17 cellular contexts compared by ENCODE assay signal in genomic region chr3:128996200-128996599, GRCh38. TPM values are rescaled to one million over a fixed set of nuclear protein-coding genes. Genes with fewer than 3 reads are reported as not detected.
"Had no signal": no experiment of that assay in that cellular context is flagged by ENCODE, and none has a peak within 500 bp of the region (broad histone marks: within the 10 kb centered on the region; RNA-seq: fewer than 3 reads in every experiment).

No MANE protein-coding gene starts in this region.

- H3K4me3 ChIP-seq: adrenal gland, esophagus muscularis mucosa, right atrium auricular region had no signal

- ATAC-seq: activated CD4-positive, alpha-beta T cell treated with anti-CD3 and anti-CD28 coated beads for 36 hours; activated CD8-positive, alpha-beta T cell treated with anti-CD3 and anti-CD28 coated beads for 36 hours; activated T-cell treated with anti-CD3 and anti-CD28 coated beads, Interleukin-2, amount 50 U/mL, for 4 hours; naive thymus-derived CD8-positive, alpha-beta T cell had no signal

- H3K4me3 Mint-ChIP-seq: activated CD4-positive, alpha-beta T cell treated with anti-CD3 and anti-CD28 coated beads for 36 hours; activated CD8-positive, alpha-beta T cell treated with anti-CD3 and anti-CD28 coated beads for 36 hours; activated naive CD4-positive, alpha-beta T cell treated with anti-CD3 and anti-CD28 coated beads, Interleukin-2, amount 50 U/mL, for 24 hours; activated T-cell treated with anti-CD3 and anti-CD28 coated beads, Interleukin-2, amount 50 U/mL, for 4 hours; type B pancreatic cell had no signal

- H3K27ac Mint-ChIP-seq: activated CD4-positive, alpha-beta T cell treated with anti-CD3 and anti-CD28 coated beads for 36 hours; activated CD8-positive, alpha-beta T cell treated with anti-CD3 and anti-CD28 coated beads for 36 hours; activated naive CD4-positive, alpha-beta T cell treated with anti-CD3 and anti-CD28 coated beads, Interleukin-2, amount 50 U/mL, for 24 hours; type B pancreatic cell had no signal

- H3K27me3 ChIP-seq: right atrium auricular region had no signal

- H3K27ac ChIP-seq: adrenal gland, esophagus muscularis mucosa, right atrium auricular region had no signal

- H3K36me3 ChIP-seq: adrenal gland, esophagus muscularis mucosa, right atrium auricular region had no signal

- H3K36me3 Mint-ChIP-seq: activated naive CD4-positive, alpha-beta T cell treated with anti-CD3 and anti-CD28 coated beads, Interleukin-2, amount 50 U/mL, for 24 hours; naive thymus-derived CD8-positive, alpha-beta T cell; type B pancreatic cell had no signal

- H3K9me3 ChIP-seq: adrenal gland, esophagus muscularis mucosa, right atrium auricular region had no signal

- DNase-seq: activated CD4-positive, alpha-beta T cell treated with anti-CD3 and anti-CD28 coated beads for 36 hours; activated CD8-positive, alpha-beta T cell treated with anti-CD3 and anti-CD28 coated beads for 36 hours; activated effector memory CD4-positive, alpha-beta T cell treated with anti-CD3 and anti-CD28 coated beads, Interleukin-2, amount 50 U/mL, for 16 hours; activated T-cell treated with anti-CD3 and anti-CD28 coated beads, Interleukin-2, amount 50 U/mL, for 4 hours; adrenal gland; hippocampal formation; kidney; mesenchymal stem cell; naive thymus-derived CD8-positive, alpha-beta T cell; nucleus accumbens; small intestine; stimulated activated CD4-positive, alpha-beta T cell treated with anti-CD3 and anti-CD28 coated beads, Interleukin-4, amount 100 ng/mL, for 24 hours had no signal

- H3K9me3 Mint-ChIP-seq: activated CD8-positive, alpha-beta T cell treated with anti-CD3 and anti-CD28 coated beads for 36 hours; activated naive CD4-positive, alpha-beta T cell treated with anti-CD3 and anti-CD28 coated beads, Interleukin-2, amount 50 U/mL, for 24 hours; activated T-cell treated with anti-CD3 and anti-CD28 coated beads, Interleukin-2, amount 50 U/mL, for 4 hours; naive thymus-derived CD8-positive, alpha-beta T cell; type B pancreatic cell had no signal

RNA-seq across cellular contexts. Expression of gene CFAP92, which starts 2.3 kb away (rescaled TPM):
- total RNA-seq: fibroblast of villous mesenchyme, right atrium auricular region had no signal

RNA-seq across cellular contexts. Expression of gene EFCC1, which starts 4.9 kb away (rescaled TPM):
- total RNA-seq: fibroblast of villous mesenchyme had no signal
